Comparison of ENCODE assay signal across 25 cellular contexts in the genomic region with DNA sequence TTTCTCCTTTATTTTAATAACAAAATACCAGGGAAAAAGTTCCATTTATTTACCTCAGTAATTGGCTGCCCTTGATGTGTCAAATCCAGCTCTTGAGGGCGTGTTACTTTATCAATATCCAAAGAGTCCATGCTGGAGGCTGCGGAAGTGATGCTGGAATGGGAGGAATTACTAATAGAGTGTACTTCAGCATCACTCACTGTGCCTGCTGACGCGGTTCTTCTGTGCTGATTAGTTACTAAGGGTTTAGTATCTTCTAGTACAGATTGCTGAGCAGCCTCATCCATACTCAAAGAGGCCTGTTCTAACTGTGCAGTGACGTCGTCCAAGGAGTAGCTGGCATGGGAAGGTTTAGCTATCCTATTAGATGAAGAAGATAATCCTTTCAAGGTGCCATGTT.
"Had no signal": no experiment of that assay in that cellular context is flagged by ENCODE, and none has a peak within 500 bp of the region (broad histone marks: within the 10 kb centered on the region; RNA-seq: fewer than 3 reads in every experiment).

No MANE protein-coding gene starts in this region.

- H3K4me1 Mint-ChIP-seq: mesothelial cell of epicardium had no signal

- ATAC-seq: heart right ventricle; mucosa of descending colon; naive thymus-derived CD4-positive, alpha-beta T cell; pancreas; sciatic nerve; stimulated activated effector memory CD8-positive, alpha-beta T cell treated with anti-CD3 and anti-CD28 coated beads, Interleukin-12 subunit alpha, Interleukin-12 subunit beta, amount 100 ng/mL, for 72 hours had no signal

- DNase-seq: colonic mucosa; effector memory CD4-positive, alpha-beta T cell; foreskin melanocyte; glutamatergic neuron; heart right ventricle; hypothalamus; immature natural killer cell; islet precursor cell; kidney glomerular epithelial cell; mesenchymal stem cell; mucosa of descending colon; naive thymus-derived CD4-positive, alpha-beta T cell; occipital lobe; pancreas; stimulated activated CD4-positive, alpha-beta T cell treated with anti-CD3 and anti-CD28 coated beads, Interleukin-2, amount 100 ng/mL, for 24 hours; stimulated activated CD4-positive, alpha-beta T cell treated with anti-CD3 and anti-CD28 coated beads, Interleukin-4, amount 100 ng/mL, for 24 hours; stimulated activated naive CD4-positive, alpha-beta T cell treated with Interleukin-2 at 50 U/mL for 16 hours; stomach; thyroid gland; trophoblast cell had no signal

- H3K27ac Mint-ChIP-seq: dendritic cell treated with granulocyte-macrophage colony-stimulating factor and Interleukin-4, amounts not matched to agents 40 ng/mL and 50 ng/mL, for 4 days; immature natural killer cell; progenitor cell of endocrine pancreas; stimulated activated effector memory CD8-positive, alpha-beta T cell treated with anti-CD3 and anti-CD28 coated beads, Interleukin-12 subunit alpha, Interleukin-12 subunit beta, amount 100 ng/mL, for 72 hours had no signal

- H3K27me3 Mint-ChIP-seq: dendritic cell treated with granulocyte-macrophage colony-stimulating factor and Interleukin-4, amounts not matched to agents 40 ng/mL and 50 ng/mL, for 4 days; naive thymus-derived CD4-positive, alpha-beta T cell; progenitor cell of endocrine pancreas had no signal

- H3K4me3 Mint-ChIP-seq: dendritic cell treated with granulocyte-macrophage colony-stimulating factor and Interleukin-4, amounts not matched to agents 40 ng/mL and 50 ng/mL, for 4 days; immature natural killer cell; mesothelial cell of epicardium; naive thymus-derived CD4-positive, alpha-beta T cell; stimulated activated effector memory CD8-positive, alpha-beta T cell treated with anti-CD3 and anti-CD28 coated beads, Interleukin-12 subunit alpha, Interleukin-12 subunit beta, amount 100 ng/mL, for 72 hours had no signal

- H3K36me3 Mint-ChIP-seq: immature natural killer cell; stimulated activated effector memory CD8-positive, alpha-beta T cell treated with anti-CD3 and anti-CD28 coated beads, Interleukin-12 subunit alpha, Interleukin-12 subunit beta, amount 100 ng/mL, for 72 hours had no signal

- H3K9me3 Mint-ChIP-seq: dendritic cell treated with granulocyte-macrophage colony-stimulating factor and Interleukin-4, amounts not matched to agents 40 ng/mL and 50 ng/mL, for 4 days; immature natural killer cell; mesothelial cell of epicardium; stimulated activated effector memory CD8-positive, alpha-beta T cell treated with anti-CD3 and anti-CD28 coated beads, Interleukin-12 subunit alpha, Interleukin-12 subunit beta, amount 100 ng/mL, for 72 hours had no signal
